1 cellular context compared by ENCODE assay signal in the genomic region with DNA sequence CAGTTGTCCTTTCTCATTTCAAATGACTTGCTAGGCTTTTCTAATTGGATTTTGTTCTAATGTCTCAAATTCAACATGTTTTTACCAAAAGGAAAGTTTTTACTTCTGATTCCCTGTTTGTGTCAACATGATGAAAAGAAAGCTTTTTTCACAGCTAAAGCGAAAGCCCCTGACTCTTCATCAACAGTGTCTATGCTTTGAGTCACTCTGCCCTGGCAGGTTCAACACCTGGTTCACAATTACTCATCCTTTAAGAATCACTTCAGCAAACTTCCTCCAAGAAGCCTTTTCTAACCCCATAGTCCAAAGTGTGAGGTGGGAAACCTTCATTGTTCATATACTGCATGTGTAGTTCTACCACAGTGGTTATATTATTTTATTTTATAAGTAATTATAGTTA.
TF ChIP-seq lines count a peak whose summit lies in the region.

No MANE protein-coding gene starts in this region.

TF ChIP-seq in GM12878, 131 proteins besides CTCF, POLR2A, EP300 and RAD21 (continued from another document):
- peak; percentile 40; the same call in 1 of the 2 replicates for TF ChIP-seq EED (IDR thresholded peaks at IDR 0.05; ENCODE audit: low read depth)
- peak; percentile 11 for TF ChIP-seq RELA (IDR thresholded peaks at IDR 0.05; ENCODE audit: borderline replicate concordance, partially characterized antibody)
- TF ChIP-seq NR2F1 (conservative IDR thresholded peaks at IDR 0.05), result peak; percentile 42; the same call in 1 of the 2 replicates
- no peak for TF ChIP-seq STAT3 (IDR thresholded peaks at IDR 0.05; ENCODE audit: low read depth, low read length)
